8 cellular contexts compared by ENCODE assay signal in the genomic region with DNA sequence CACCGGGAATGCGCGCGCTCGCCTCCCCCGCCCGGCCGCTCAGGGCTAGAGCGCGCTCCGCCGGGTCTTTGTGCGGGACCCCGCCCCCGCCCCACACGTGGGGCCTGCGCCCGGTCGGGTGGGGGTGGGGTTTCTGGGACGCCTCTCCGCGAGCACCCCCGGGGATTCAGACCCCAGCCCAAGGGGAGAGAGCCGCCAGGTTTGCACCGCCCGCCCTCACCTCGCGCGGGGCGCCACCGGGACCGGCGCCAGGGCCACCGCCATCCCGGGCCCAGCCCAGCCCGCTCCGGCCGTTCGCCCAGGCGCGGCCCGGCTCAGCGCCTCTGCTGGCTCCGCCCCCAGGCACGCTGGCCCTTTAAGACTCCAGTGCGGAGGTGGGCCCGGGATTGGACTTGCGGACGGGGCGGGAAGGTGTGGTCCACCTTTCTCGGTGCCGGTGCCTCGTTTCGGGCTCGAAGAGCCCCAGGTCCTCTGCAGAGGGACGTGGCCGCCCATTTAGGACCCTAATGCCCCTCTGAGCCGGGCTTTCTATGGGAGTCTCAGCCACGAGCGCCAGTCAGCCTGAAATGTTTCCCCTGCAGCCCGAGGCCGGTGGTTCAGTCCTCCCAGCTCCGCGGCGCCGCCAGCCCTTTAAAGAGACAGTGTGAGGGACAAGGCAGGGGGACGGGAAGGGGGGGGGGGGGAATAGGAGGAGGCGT. TPM values are rescaled to one million over a fixed set of nuclear protein-coding genes. Genes with fewer than 3 reads are reported as not detected.
DNase-seq lines count a peak whose midpoint lies in the region; ATAC-seq and TF ChIP-seq lines count a peak whose summit lies in the region.

No MANE protein-coding gene starts in this region.

- peak overlapping the region; percentile 92 for H3K4me3 Mint-ChIP-seq in CD8-positive, alpha-beta T cell
- H3K4me3 Mint-ChIP-seq in activated CD8-positive, alpha-beta memory T cell treated with anti-CD3 and anti-CD28 coated beads, Interleukin-2, amount 10 ng/mL, durations not matched to agents 7 days and 5 days, result peak overlapping the region; percentile 89
- H3K4me3 Mint-ChIP-seq in endodermal cell (peak overlapping the region; percentile 87), mesothelial cell of epicardium (peak overlapping the region; percentile 88)

- H3K4me1 ChIP-seq in CD8-positive, alpha-beta T cell (ENCODE audit: insufficient read depth, low read length), result peaks cover 32% of the 10 kb centered on the region
- peaks cover 23% of the 10 kb centered on the region for H3K4me1 ChIP-seq in endodermal cell (ENCODE audit: control insufficient read depth, insufficient read depth, low read length)

- H3K27me3 ChIP-seq in CD8-positive, alpha-beta T cell (ENCODE audit: insufficient read depth, low read length), result no peaks in the 10 kb centered on the region
- no peaks in the 10 kb centered on the region for H3K27me3 ChIP-seq in endodermal cell (ENCODE audit: control insufficient read depth, insufficient read depth, low read length, poor library complexity, severe bottlenecking)

- peak overlapping the region; percentile 92 for H3K27ac Mint-ChIP-seq in CD8-positive, alpha-beta T cell
- H3K27ac Mint-ChIP-seq in activated CD8-positive, alpha-beta memory T cell treated with anti-CD3 and anti-CD28 coated beads, Interleukin-2, amount 10 ng/mL, durations not matched to agents 7 days and 5 days, result peak overlapping the region; percentile 93
- H3K27ac Mint-ChIP-seq in endodermal cell (peak overlapping the region; percentile 99), mesothelial cell of epicardium (peak overlapping the region; percentile 95)

- intact Hi-C loops in CD8-positive, alpha-beta T cell (cut with DNase I, micrococcal nuclease), result loop anchor here (1.0 to 2.0 kb wide), 8 partner anchors 16 to 221 kb away; a partner anchor contains a TSS

- 0 to 1% methylated on average over 15 to 67 of the region's 68 CpGs for WGBS in endodermal cell (ENCODE audit: insufficient coverage in 1 of 2, insufficient read length in 1 of 2), 2 experiments

- peak; percentile 69 for ATAC-seq in CD8-positive, alpha-beta T cell
- ATAC-seq in GM19455 (IDR thresholded peaks at IDR 0.05; ENCODE audit: unreplicated experiment) (peak; percentile 77), HG03571 (IDR thresholded peaks at IDR 0.05; ENCODE audit: unreplicated experiment) (peak; percentile 70)
- ATAC-seq in activated CD8-positive, alpha-beta memory T cell treated with anti-CD3 and anti-CD28 coated beads, Interleukin-2, amount 10 ng/mL, durations not matched to agents 7 days and 5 days, result peak; percentile 76

- H3K36me3 ChIP-seq in CD8-positive, alpha-beta T cell (ENCODE audit: insufficient read depth, low read length), result peaks cover 3% of the 10 kb centered on the region
- H3K36me3 ChIP-seq in endodermal cell (ENCODE audit: control insufficient read depth, insufficient read depth, low read length), result peaks cover 57% of the 10 kb centered on the region

- peak; percentile 65 to 89 (median 79) for DNase-seq in CD8-positive, alpha-beta T cell
- DNase-seq in NOMO-1 treated with dmso at 0.1 percent for 144 hours (lab: John Stamatoyannopoulos, UW; ENCODE audit: unreplicated experiment), result peak; percentile 87
- DNase-seq in activated CD8-positive, alpha-beta memory T cell treated with anti-CD3 and anti-CD28 coated beads, Interleukin-2, amount 10 ng/mL, durations not matched to agents 7 days and 5 days, result peak; percentile 90
- DNase-seq in endodermal cell, result peak; percentile 97
- peak; percentile 73 to 88 for DNase-seq in mesothelial cell of epicardium (ENCODE audit: low spot score in 2 of 2, unreplicated experiment in 2 of 2)
- peak; percentile 55 for DNase-seq in stimulated activated CD8-positive, alpha-beta memory T cell treated with anti-CD3 and anti-CD28 coated beads, Interleukin-15, amount 100 ng/mL, for 24 hours (ENCODE audit: low read depth)

- CTCF ChIA-PET in CD8-positive, alpha-beta T cell (lab: Charles Lee), result interaction anchor here (0.6 to 6.5 kb wide), 8 partner anchors 8 to 127 kb away, joined by 3 to 31 read pairs (median 4); a partner anchor contains a TSS
- CTCF ChIA-PET in activated CD8-positive, alpha-beta memory T cell treated with anti-CD3 and anti-CD28 coated beads, Interleukin-2, amount 10 ng/mL, durations not matched to agents 7 days and 5 days (lab: Charles Lee), result interaction anchor here (0.8 to 18.0 kb wide), 5 partner anchors 14 to 75 kb away, joined by 3 to 266 read pairs (median 3); a partner anchor contains a TSS

- peak overlapping the region; percentile 97 for H3K9ac ChIP-seq in endodermal cell (ENCODE audit: extremely low read depth, low read length, poor library complexity, severe bottlenecking)

- no peaks in the 10 kb centered on the region for H3K9me3 Mint-ChIP-seq in CD8-positive, alpha-beta T cell
- H3K9me3 Mint-ChIP-seq in activated CD8-positive, alpha-beta memory T cell treated with anti-CD3 and anti-CD28 coated beads, Interleukin-2, amount 10 ng/mL, durations not matched to agents 7 days and 5 days (ENCODE audit: low read depth), result no peaks in the 10 kb centered on the region
- H3K9me3 Mint-ChIP-seq in endodermal cell, result no peaks in the 10 kb centered on the region
- H3K9me3 Mint-ChIP-seq in mesothelial cell of epicardium, result no peaks in the 10 kb centered on the region

- H3K4me3 ChIP-seq in CD8-positive, alpha-beta T cell (ENCODE audit: low read depth, low read length), result peak overlapping the region; percentile 96
- peak overlapping the region; percentile 100 for H3K4me3 ChIP-seq in endodermal cell (ENCODE audit: low read length)

- peak overlapping the region; percentile 77 for H3K27ac ChIP-seq in CD8-positive, alpha-beta T cell (ENCODE audit: low read depth, low read length)
- H3K27ac ChIP-seq in endodermal cell (ENCODE audit: low read depth, low read length), result peak overlapping the region; percentile 100

- POLR2A ChIA-PET in CD8-positive, alpha-beta T cell (lab: Charles Lee), result interaction anchor here (0.8 to 4.2 kb wide), 6 partner anchors 13 to 30 kb away, joined by 3 to 28 read pairs (median 4); a partner anchor contains a TSS

- H3K9me3 ChIP-seq in CD8-positive, alpha-beta T cell (ENCODE audit: low read length), result no peaks in the 10 kb centered on the region
- no peaks in the 10 kb centered on the region for H3K9me3 ChIP-seq in endodermal cell (ENCODE audit: control insufficient read depth, low read length)

- H3K36me3 Mint-ChIP-seq in CD8-positive, alpha-beta T cell, result peaks cover 19% of the 10 kb centered on the region
- H3K36me3 Mint-ChIP-seq in activated CD8-positive, alpha-beta memory T cell treated with anti-CD3 and anti-CD28 coated beads, Interleukin-2, amount 10 ng/mL, durations not matched to agents 7 days and 5 days, result peaks cover 2% of the 10 kb centered on the region
- H3K36me3 Mint-ChIP-seq in endodermal cell (ENCODE audit: low read depth), result peaks cover 39% of the 10 kb centered on the region
- peaks cover 10% of the 10 kb centered on the region for H3K36me3 Mint-ChIP-seq in mesothelial cell of epicardium

- H3K27me3 Mint-ChIP-seq in CD8-positive, alpha-beta T cell (ENCODE audit: low read depth), result no peaks in the 10 kb centered on the region
- H3K27me3 Mint-ChIP-seq in activated CD8-positive, alpha-beta memory T cell treated with anti-CD3 and anti-CD28 coated beads, Interleukin-2, amount 10 ng/mL, durations not matched to agents 7 days and 5 days, result no peaks in the 10 kb centered on the region
- H3K27me3 Mint-ChIP-seq in endodermal cell (ENCODE audit: insufficient read depth), result no peaks in the 10 kb centered on the region
- H3K27me3 Mint-ChIP-seq in mesothelial cell of epicardium (ENCODE audit: low read depth), result no peaks in the 10 kb centered on the region

- no peak for TF ChIP-seq CTCF in CD8-positive, alpha-beta T cell (IDR thresholded peaks at IDR 0.05)
- no peak for TF ChIP-seq CTCF in endodermal cell (conservative IDR thresholded peaks at IDR 0.05)
- TF ChIP-seq CTCF in mesothelial cell of epicardium (IDR thresholded peaks at IDR 0.05; ENCODE audit: unreplicated experiment), result no peak

- H3K4me1 Mint-ChIP-seq in CD8-positive, alpha-beta T cell (ENCODE audit: low read depth), result peaks cover 42% of the 10 kb centered on the region
- H3K4me1 Mint-ChIP-seq in activated CD8-positive, alpha-beta memory T cell treated with anti-CD3 and anti-CD28 coated beads, Interleukin-2, amount 10 ng/mL, durations not matched to agents 7 days and 5 days, result peaks cover 39% of the 10 kb centered on the region
- H3K4me1 Mint-ChIP-seq in endodermal cell (peaks cover 35% of the 10 kb centered on the region), mesothelial cell of epicardium (peaks cover 55% of the 10 kb centered on the region)

RNA-seq across cellular contexts. Expression of a gene that starts 1.2 kb away (rescaled TPM):
- total RNA-seq in CD8-positive, alpha-beta T cell, result under 1 TPM; 0.61 to 0.79 TPM
- total RNA-seq in activated CD8-positive, alpha-beta memory T cell treated with anti-CD3 and anti-CD28 coated beads, Interleukin-2, amount 10 ng/mL, durations not matched to agents 7 days and 5 days, result 1 to 10 TPM; 7.4 TPM
- 10 to 100 TPM; 55.3 to 61.1 TPM for total RNA-seq in endodermal cell
- 81.6 TPM for polyA plus RNA-seq in endodermal cell (2013, experiment 1 of 2)
- 80.6 TPM for polyA plus RNA-seq in endodermal cell (2013, experiment 2 of 2)
- 71.5 to 76.3 TPM (median 75.1 TPM) in 3 replicates for total RNA-seq in mesothelial cell of epicardium

RNA-seq across cellular contexts. Expression of a gene that starts 6.7 kb away (rescaled TPM):
- total RNA-seq in CD8-positive, alpha-beta T cell, result 10 to 100 TPM; 23.6 to 23.7 TPM
- total RNA-seq in activated CD8-positive, alpha-beta memory T cell treated with anti-CD3 and anti-CD28 coated beads, Interleukin-2, amount 10 ng/mL, durations not matched to agents 7 days and 5 days, result 10 to 100 TPM; 20.4 to 25.0 TPM
- 10 to 100 TPM; 23.5 to 28.1 TPM for total RNA-seq in endodermal cell
- polyA plus RNA-seq in endodermal cell (2013, experiment 1 of 2), result 30.2 TPM
- polyA plus RNA-seq in endodermal cell (2013, experiment 2 of 2), result 26.2 TPM
- 19.8 to 23.3 TPM (median 20.3 TPM) in 3 replicates for total RNA-seq in mesothelial cell of epicardium

RNA-seq across cellular contexts. Expression of a gene that starts 17.9 kb away (rescaled TPM):
- total RNA-seq in CD8-positive, alpha-beta T cell, result under 1 TPM in 1 of 2 experiments, not detected in 1; 0.30 TPM
- under 1 TPM; 0.14 to 0.15 TPM for total RNA-seq in activated CD8-positive, alpha-beta memory T cell treated with anti-CD3 and anti-CD28 coated beads, Interleukin-2, amount 10 ng/mL, durations not matched to agents 7 days and 5 days
- total RNA-seq in endodermal cell (1 to 10 TPM in 1 of 2 donors, under 1 TPM in 1; 0.92 to 1.8 TPM), mesothelial cell of epicardium (2.4 to 3.5 TPM (median 2.7 TPM) in 3 replicates)
- polyA plus RNA-seq in endodermal cell (2013, experiment 1 of 2), result 1.8 TPM
- polyA plus RNA-seq in endodermal cell (2013, experiment 2 of 2), result 1.3 TPM

RNA-seq across cellular contexts. Expression of a gene that starts 19.3 kb away (rescaled TPM):
- total RNA-seq in CD8-positive, alpha-beta T cell, result 10 to 100 TPM; 88.7 to 89.3 TPM
- 100 to 1,000 TPM; 124 to 205 TPM for total RNA-seq in activated CD8-positive, alpha-beta memory T cell treated with anti-CD3 and anti-CD28 coated beads, Interleukin-2, amount 10 ng/mL, durations not matched to agents 7 days and 5 days
- total RNA-seq in endodermal cell (10 to 100 TPM in 1 of 2 donors, 1 to 10 TPM in 1; 9.4 to 17.2 TPM), mesothelial cell of epicardium (13.7 to 15.4 TPM (median 14.3 TPM) in 3 replicates)
- 15.8 TPM for polyA plus RNA-seq in endodermal cell (2013, experiment 1 of 2)
- polyA plus RNA-seq in endodermal cell (2013, experiment 2 of 2), result 15.9 TPM

RNA-seq across cellular contexts. Expression of a gene that starts 22.1 kb away (rescaled TPM):
- 1 to 10 TPM; 2.1 to 3.2 TPM for total RNA-seq in CD8-positive, alpha-beta T cell
- total RNA-seq in activated CD8-positive, alpha-beta memory T cell treated with anti-CD3 and anti-CD28 coated beads, Interleukin-2, amount 10 ng/mL, durations not matched to agents 7 days and 5 days, result 10 to 100 TPM; 13.0 to 14.3 TPM
- 1 to 10 TPM; 2.6 to 3.3 TPM for total RNA-seq in endodermal cell
- 4.1 TPM for polyA plus RNA-seq in endodermal cell (2013, experiment 1 of 2)
- 3.9 TPM for polyA plus RNA-seq in endodermal cell (2013, experiment 2 of 2)
- total RNA-seq in mesothelial cell of epicardium, result 2.9 to 3.0 TPM (median 2.9 TPM) in 3 replicates

Comparison
In these comparisons a context has a peak if more than half of its experiments do, and no peak if none do; other contexts are left out.
1. Peak in every context shown above with its lines: DNase-seq, ATAC-seq, H3K4me3 ChIP-seq and H3K27ac ChIP-seq.
2. RNA of a gene that starts 1.2 kb away (total RNA-seq): 71.5 to 76.3 TPM in mesothelial cell of epicardium, 55.3 to 61.1 TPM in endodermal cell and 7.4 TPM in activated CD8-positive, alpha-beta memory T cell treated with anti-CD3 and anti-CD28 coated beads, Interleukin-2, amount 10 ng/mL, durations not matched to agents 7 days and 5 days; 0.61 to 0.79 TPM in CD8-positive, alpha-beta T cell; every median in the first group is over 4 times any median in the second.